11 cellular contexts compared by ENCODE assay signal in genomic region chr11:81005595-81005994, GRCh38.
A peak's percentile ranks its signal among the peaks of the same experiment; 100 is the strongest.
DNase-seq lines count a peak whose midpoint lies in the region; ATAC-seq and TF ChIP-seq lines count a peak whose summit lies in the region.
"Had no signal": no experiment of that assay in that cellular context is flagged by ENCODE, and none has a peak within 500 bp of the region (broad histone marks: within the 10 kb centered on the region; RNA-seq: fewer than 3 reads in every experiment).

No MANE protein-coding gene starts in this region.

- peaks cover 7% of the 10 kb centered on the region; the same call in 1 of the 2 replicates for H3K4me1 ChIP-seq in Panc1 (ENCODE audit: control insufficient read depth, insufficient read depth, low read length)
- H3K4me1 ChIP-seq: Peyer's patch, tibial nerve had no signal

- H3K27ac ChIP-seq in Panc1 (ENCODE audit: low read length): no peak overlapping the region; the same call in 1 of the 2 replicates
- H3K27ac ChIP-seq: Peyer's patch, tibial nerve had no signal

- no TSS peak for BruUV-seq in Panc1 (replicated peaks; lab: Mats Ljungman, UMichigan)

- H3K36me3 ChIP-seq in Panc1 (ENCODE audit: control insufficient read depth, insufficient read depth, low read length): no peaks in the 10 kb centered on the region
- no peaks in the 10 kb centered on the region for H3K36me3 ChIP-seq in H7 (replicated peaks; ENCODE audit: control insufficient read depth, insufficient read depth, low read length)
- H3K36me3 ChIP-seq: Peyer's patch, tibial nerve had no signal

- CTCF ChIA-PET in Panc1 (lab: Charles Lee): no interaction called here

- no peak overlapping the region for H3K4me3 ChIP-seq in Panc1 (ENCODE audit: low read depth in 2 of 2, low read length in 2 of 2)
- H3K4me3 ChIP-seq in H7 (ENCODE audit: insufficient read depth, low read depth, low read length): no peak overlapping the region
- H3K4me3 ChIP-seq: Peyer's patch, tibial nerve had no signal

- POLR2A ChIA-PET in Panc1 (lab: Charles Lee): no interaction called here

- H3K27me3 ChIP-seq in Panc1 (ENCODE audit: control insufficient read depth, insufficient read depth, low read length) (no peaks in the 10 kb centered on the region), H7 (ENCODE audit: control insufficient read depth, insufficient read depth, low read length) (no peaks in the 10 kb centered on the region)
- H3K27me3 ChIP-seq: Peyer's patch, tibial nerve had no signal

- intact Hi-C loops in Panc1 (cut with micrococcal nuclease; ENCODE audit: unreplicated experiment): loop anchor here (10.0 kb wide), 1 partner anchor 1301 kb away; no protein-coding TSS in a partner anchor

- no peak for TF ChIP-seq CTCF in Panc1 (IDR thresholded peaks at IDR 0.05)

- no peaks in the 10 kb centered on the region for H3K9me3 ChIP-seq in Panc1 (ENCODE audit: control insufficient read depth, insufficient read depth, low read depth, low read length)
- H3K9me3 ChIP-seq: Peyer's patch, tibial nerve had no signal

- ATAC-seq in HG02970 (IDR thresholded peaks at IDR 0.05; ENCODE audit: low FRiP score, unreplicated experiment) (peak; percentile 85), Panc1 (peak; percentile 68; the same call in 1 of the 2 replicates)

- DNase-seq in Daoy (ENCODE audit: low read depth): peak; percentile 35
- DNase-seq in Panc1 (ENCODE audit: low read depth, low spot score): peak; percentile 35
- peak; percentile 85 for DNase-seq in iris pigment epithelial cell (ENCODE audit: low read depth)
- no peak for DNase-seq in H7
- DNase-seq in dedifferentiated amniotic fluid mesenchymal stem cell (ENCODE audit: extremely low spot score): no peak
- DNase-seq in occipital lobe (lab: John Stamatoyannopoulos, UW): no peak
- DNase-seq in NCI-H2107 treated with DMSO at 0.1 percent for 48 hours (lab: John Stamatoyannopoulos, UW; ENCODE audit: unreplicated experiment): no peak
- DNase-seq: DMS79 treated with DMSO at 0.1 percent for 48 hours, Peyer's patch had no signal

- in situ Hi-C loops in Panc1 (cut with HindIII; ENCODE audit: low pct_unique_long_range_greater_than_20kb, low sequenced_read_pairs): no loop called here

Comparison
In these comparisons a context has a peak if more than half of its experiments do, and no peak if none do; other contexts are left out.
1. DNase-seq: peak in Daoy (single experiment), Panc1 (single experiment) and iris pigment epithelial cell (single experiment); none in H7 (single experiment), dedifferentiated amniotic fluid mesenchymal stem cell (single experiment), occipital lobe (single experiment) and NCI-H2107 treated with DMSO at 0.1 percent for 48 hours (single experiment).